In the genomic region with DNA sequence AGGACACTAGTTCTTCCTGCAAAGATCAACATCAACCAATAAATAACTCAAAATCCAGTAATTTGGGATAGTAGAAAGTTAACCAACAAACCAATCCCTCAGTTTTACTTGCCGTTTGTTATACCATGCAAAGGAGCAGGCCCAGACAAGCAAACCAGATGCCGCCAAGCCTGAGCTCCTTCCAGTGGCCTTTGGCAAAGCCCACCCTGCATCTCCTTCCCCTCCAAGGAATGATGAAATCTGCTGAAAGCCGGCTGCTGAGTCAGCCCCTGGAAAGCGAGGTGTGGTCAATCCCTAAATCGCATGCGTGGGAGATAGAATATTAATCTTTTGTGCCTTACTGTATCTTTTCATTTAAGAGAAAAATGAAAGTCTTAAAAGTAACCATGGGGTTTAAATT, we compare ENCODE assay signal across 8 cellular contexts.
A peak's percentile ranks its signal among the peaks of the same experiment; 100 is the strongest.
DNase-seq lines count a peak whose midpoint lies in the region; ATAC-seq and TF ChIP-seq lines count a peak whose summit lies in the region.
"Not testable (repeated sequence)": the region's sequence is repeated elsewhere in the genome, so short reads cannot be mapped to it uniquely, and the experiment has no call there.

No MANE protein-coding gene starts in this region.

- H4K20me1 ChIP-seq in mammary epithelial cell (ENCODE audit: insufficient read depth, low read length): not testable (repeated sequence)

- H3K4me2 ChIP-seq in mammary epithelial cell (ENCODE audit: insufficient read depth, low read depth, low read length): peak overlapping the region; percentile 44

- H3K79me2 ChIP-seq in mammary epithelial cell (ENCODE audit: insufficient read depth, low read length): not testable (repeated sequence)

- not testable (repeated sequence) for H3K27me3 ChIP-seq in mammary epithelial cell (ENCODE audit: insufficient read depth, low read length); aorta (ENCODE audit: control insufficient read depth in 1 of 2, insufficient read depth in 2 of 2, low read length in 1 of 2)

- not testable (repeated sequence) for H3K9ac ChIP-seq in mammary epithelial cell (ENCODE audit: insufficient read depth, low read length)

- in situ Hi-C loops in mammary epithelial cell (cut with MboI; ENCODE audit: low sequenced_read_pairs in 2 of 2): not testable (repeated sequence)

- H3K27ac ChIP-seq in mammary epithelial cell (ENCODE audit: insufficient read depth, low read depth, low read length): peak overlapping the region; percentile 79
- not testable (repeated sequence) for H3K27ac ChIP-seq in aorta (ENCODE audit: low read depth in 1 of 2, low read length in 2 of 2)

- CTCF ChIA-PET in mammary epithelial cell (lab: Charles Lee; ENCODE audit: low non-redundant PET): not testable (repeated sequence)

- not testable (repeated sequence) for H3K9me3 ChIP-seq in mammary epithelial cell (replicated peaks; ENCODE audit: insufficient read depth, low read length); aorta (ENCODE audit: control insufficient read depth, low read length)

- 3% methylated on average over 6 of the region's 6 CpGs for WGBS in mammary epithelial cell (ENCODE audit: low coverage, missing lambda C conversion rate)
- WGBS in aorta, 2 donors: 84 to 87% methylated on average over 6 of the region's 6 CpGs

- not testable (repeated sequence) for TF ChIP-seq CTCF in mammary epithelial cell (conservative IDR thresholded peaks at IDR 0.05 in 1 of 2, IDR thresholded peaks at IDR 0.05 in 1 of 2; ENCODE audit: extremely low read depth in 1 of 2, insufficient read depth in 1 of 2, low read depth in 1 of 2, low read length in 2 of 2); fibroblast of mammary gland (conservative IDR thresholded peaks at IDR 0.05; ENCODE audit: control insufficient read depth, insufficient read depth, low read depth, low read length)

- not testable (repeated sequence) for H3K4me3 ChIP-seq in mammary epithelial cell (replicated peaks in 1 of 3; ENCODE audit: insufficient read depth in 1 of 3, low read depth in 2 of 3, low read length in 3 of 3); fibroblast of mammary gland (ENCODE audit: control insufficient read depth, low read depth, low read length); aorta (ENCODE audit: low read length in 2 of 2)

- BruUV-seq in mammary epithelial cell (replicated peaks; lab: Mats Ljungman, UMichigan): not testable (repeated sequence)

- H2AFZ ChIP-seq in mammary epithelial cell (ENCODE audit: low read depth, low read length): peak overlapping the region; percentile 66

- peaks cover 12% of the 10 kb centered on the region for H3K4me1 ChIP-seq in mammary epithelial cell (ENCODE audit: insufficient read depth, low read length)
- H3K4me1 ChIP-seq in aorta (ENCODE audit: control insufficient read depth in 1 of 2, insufficient read depth in 2 of 2, low read length in 2 of 2): not testable (repeated sequence)

- not testable (repeated sequence) for H3K36me3 ChIP-seq in mammary epithelial cell (ENCODE audit: insufficient read depth, low read length); aorta (ENCODE audit: control insufficient read depth in 1 of 2, insufficient read depth in 2 of 2, low read length in 1 of 2)

- intact Hi-C loops in mammary epithelial cell (cut with micrococcal nuclease); left cardiac atrium (cut with DNase I); aorta (cut with DNase I): not testable (repeated sequence)

- peak in 1 of 2 donors; percentile 86 for ATAC-seq in left cardiac atrium
- peak; percentile 67 for ATAC-seq in aorta (ENCODE audit: low FRiP score)

- DNase-seq in AG08395 (ENCODE audit: low spot score) (peak; percentile 29), ELR (ENCODE audit: low read depth) (peak; percentile 6), RPMI7951 (ENCODE audit: low read depth) (peak; percentile 37), mammary epithelial cell (peak; percentile 86), fibroblast of mammary gland (ENCODE audit: low read depth) (peak; percentile 74), left cardiac atrium (peak; percentile 54), mucosa of gallbladder (ENCODE audit: low spot score) (peak; percentile 15), aorta (peak in 1 of 2 donors; percentile 58)

- dilution Hi-C loops in mammary epithelial cell (cut with HindIII; ENCODE audit: low sequenced_read_pairs): not testable (repeated sequence)
